Comparison of ENCODE assay signal across 8 cellular contexts in genomic region chr19:39125554-39126311, GRCh38.
DNase-seq lines count a peak whose midpoint lies in the region; ATAC-seq, FAIRE-seq and TF ChIP-seq lines count a peak whose summit lies in the region.

PAK4 (plus strand) TSS chr19:39125786; CDS start chr19:39169554, 43,768 bp downstream.

- peak; percentile 60 for FAIRE-seq in islet of Langerhans (lab: Jason Lieb, UNC)

- ATAC-seq in GM19025 (IDR thresholded peaks at IDR 0.05; ENCODE audit: low read depth, unreplicated experiment) = peak; percentile 95
- peak; percentile 82 for ATAC-seq in HG03342 (IDR thresholded peaks at IDR 0.05; ENCODE audit: unreplicated experiment)
- peak; percentile 98 for ATAC-seq in activated CD4-positive, CD25-positive, alpha-beta regulatory T cell treated with anti-CD3 and anti-CD28 coated beads, Interleukin-2, amount 50 U/mL, for 24 hours

- peak within 1 kb of the TSS; percentile 65 for H3K4me3 ChIP-seq in AG09309 (ENCODE audit: control insufficient read depth, low read depth, low read length)

- DNase-seq in AG09309 (ENCODE audit: low read depth) (peak; percentile 84), NCI-H446 treated with DMSO at 0.1 percent for 48 hours (lab: John Stamatoyannopoulos, UW) (peak; percentile 97), cerebellar cortex (ENCODE audit: low spot score) (peak; percentile 99)
- peak; percentile 97 for DNase-seq in stimulated activated CD4-positive, alpha-beta T cell treated with anti-CD3 and anti-CD28 coated beads, Interleukin-12 subunit alpha, Interleukin-12 subunit beta, amount 100 ng/mL, for 4 hours

- no peak for TF ChIP-seq CTCF in AG09309 (IDR thresholded peaks at IDR 0.05; ENCODE audit: control insufficient read depth, insufficient read depth, low read depth, low read length, missing control alignments)

Comparison
In these comparisons a context has a peak if more than half of its experiments do, and no peak if none do; other contexts are left out.
1. Peak in every context shown above with its lines: DNase-seq, ATAC-seq and H3K4me3 ChIP-seq.